In the genomic region with DNA sequence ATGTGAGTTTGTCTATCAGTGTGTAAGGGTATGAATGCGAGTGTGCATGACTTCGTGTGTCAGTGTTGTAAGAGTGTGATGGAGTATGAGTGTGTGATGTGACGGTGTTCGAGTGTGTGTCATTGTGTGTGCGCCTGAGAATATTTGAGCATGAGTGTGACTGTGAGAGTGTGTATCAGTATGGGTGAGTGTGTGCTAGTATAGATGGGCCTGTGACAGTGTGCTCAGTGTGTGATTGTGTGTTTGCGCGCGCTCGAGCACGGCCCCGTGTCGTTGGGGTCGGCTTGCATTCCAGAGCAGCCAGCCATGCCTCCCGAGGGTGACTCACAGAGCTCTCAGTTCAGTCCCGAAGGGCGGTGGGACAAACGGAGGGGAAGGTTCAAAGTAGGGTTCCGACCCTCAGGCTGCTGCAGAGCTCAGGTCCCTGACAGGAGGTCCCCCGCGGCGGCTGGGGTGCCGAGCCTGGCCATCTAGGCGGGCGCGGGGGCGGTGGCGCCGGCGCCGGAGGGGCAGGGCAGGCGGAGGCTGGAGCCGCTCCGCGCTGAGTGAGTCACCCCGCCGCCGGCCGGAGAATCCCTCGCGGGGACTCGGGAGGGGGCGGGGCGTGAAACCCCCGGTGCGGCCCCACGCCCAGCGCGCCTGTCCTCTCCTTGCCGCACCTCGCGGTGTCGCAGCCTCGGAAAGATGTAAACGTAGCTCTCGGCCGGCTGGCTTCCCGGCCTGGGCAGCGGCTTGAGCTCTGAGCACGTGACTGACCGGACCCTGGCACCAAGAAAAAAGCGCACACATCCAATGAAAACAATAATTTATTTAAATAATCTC, we compare ENCODE assay signal across 8 cellular contexts. TPM values are rescaled to one million over a fixed set of nuclear protein-coding genes. Genes with fewer than 3 reads are reported as not detected.
A peak's percentile ranks its signal among the peaks of the same experiment; 100 is the strongest.
DNase-seq lines count a peak whose midpoint lies in the region; ATAC-seq and TF ChIP-seq lines count a peak whose summit lies in the region.

No MANE protein-coding gene starts in this region.

- TF ChIP-seq CTCF in nephron (IDR thresholded peaks at IDR 0.05; ENCODE audit: unreplicated experiment in 3 of 3): no peak

- H3K4me1 Mint-ChIP-seq in effector memory CD8-positive, alpha-beta T cell (ENCODE audit: low read depth in 2 of 2): peaks cover 43 to 56% of the 10 kb centered on the region in 2 donors
- H3K4me1 Mint-ChIP-seq in nephron: peaks cover 46% of the 10 kb centered on the region

- H3K27me3 Mint-ChIP-seq in effector memory CD8-positive, alpha-beta T cell: peaks cover 64 to 81% of the 10 kb centered on the region in 2 donors
- peaks cover 100% of the 10 kb centered on the region for H3K27me3 Mint-ChIP-seq in nephron (ENCODE audit: low read depth)

- H3K27ac Mint-ChIP-seq in effector memory CD8-positive, alpha-beta T cell: no peak overlapping the region
- H3K27ac Mint-ChIP-seq in nephron: no peak overlapping the region

- peak; percentile 16 to 64 for DNase-seq in stimulated activated CD4-positive, alpha-beta T cell treated with anti-CD3 and anti-CD28 coated beads, Interleukin-2, amount 100 ng/mL, for 24 hours
- DNase-seq in stimulated activated CD4-positive, alpha-beta T cell treated with anti-CD3 and anti-CD28 coated beads, Interleukin-12 subunit alpha, Interleukin-12 subunit beta, amount 100 ng/mL, for 4 hours: no peak
- DNase-seq in effector memory CD8-positive, alpha-beta T cell: no peak
- DNase-seq in NCI-H187 treated with DMSO at 0.1 percent for 48 hours (lab: John Stamatoyannopoulos, UW) (no peak), left colon (no peak)

- intact Hi-C loops in left colon (cut with DNase I, micrococcal nuclease): no loop called here

- H3K9me3 Mint-ChIP-seq in effector memory CD8-positive, alpha-beta T cell: no peaks in the 10 kb centered on the region
- no peaks in the 10 kb centered on the region for H3K9me3 Mint-ChIP-seq in nephron

- peaks cover 63% of the 10 kb centered on the region for H3K36me3 Mint-ChIP-seq in effector memory CD8-positive, alpha-beta T cell (ENCODE audit: insufficient read depth)
- H3K36me3 Mint-ChIP-seq in nephron (ENCODE audit: low read depth): no peaks in the 10 kb centered on the region

- H3K4me3 Mint-ChIP-seq in effector memory CD8-positive, alpha-beta T cell: peak overlapping the region; percentile 5 to 34
- H3K4me3 Mint-ChIP-seq in nephron: peak overlapping the region; percentile 57 to 68 (median 66)

- ATAC-seq in SK-N-SH treated with all-trans-retinoic acid at 6 μM for 48 hours (peak; percentile 23), left colon (no peak), HG02798 (IDR thresholded peaks at IDR 0.05; ENCODE audit: poor library complexity, unreplicated experiment) (no peak)
- no peak for ATAC-seq in effector memory CD8-positive, alpha-beta T cell (replicated peaks)

TF ChIP-seq in SK-N-SH treated with all-trans-retinoic acid at 6 μM for 48 hours, 23 proteins besides CTCF, POLR2A, EP300 and RAD21:
- TF ChIP-seq SNAI2 (CRISPR knock-in tag; IDR thresholded peaks at IDR 0.05): no peak
- TF ChIP-seq, protein P1, sequence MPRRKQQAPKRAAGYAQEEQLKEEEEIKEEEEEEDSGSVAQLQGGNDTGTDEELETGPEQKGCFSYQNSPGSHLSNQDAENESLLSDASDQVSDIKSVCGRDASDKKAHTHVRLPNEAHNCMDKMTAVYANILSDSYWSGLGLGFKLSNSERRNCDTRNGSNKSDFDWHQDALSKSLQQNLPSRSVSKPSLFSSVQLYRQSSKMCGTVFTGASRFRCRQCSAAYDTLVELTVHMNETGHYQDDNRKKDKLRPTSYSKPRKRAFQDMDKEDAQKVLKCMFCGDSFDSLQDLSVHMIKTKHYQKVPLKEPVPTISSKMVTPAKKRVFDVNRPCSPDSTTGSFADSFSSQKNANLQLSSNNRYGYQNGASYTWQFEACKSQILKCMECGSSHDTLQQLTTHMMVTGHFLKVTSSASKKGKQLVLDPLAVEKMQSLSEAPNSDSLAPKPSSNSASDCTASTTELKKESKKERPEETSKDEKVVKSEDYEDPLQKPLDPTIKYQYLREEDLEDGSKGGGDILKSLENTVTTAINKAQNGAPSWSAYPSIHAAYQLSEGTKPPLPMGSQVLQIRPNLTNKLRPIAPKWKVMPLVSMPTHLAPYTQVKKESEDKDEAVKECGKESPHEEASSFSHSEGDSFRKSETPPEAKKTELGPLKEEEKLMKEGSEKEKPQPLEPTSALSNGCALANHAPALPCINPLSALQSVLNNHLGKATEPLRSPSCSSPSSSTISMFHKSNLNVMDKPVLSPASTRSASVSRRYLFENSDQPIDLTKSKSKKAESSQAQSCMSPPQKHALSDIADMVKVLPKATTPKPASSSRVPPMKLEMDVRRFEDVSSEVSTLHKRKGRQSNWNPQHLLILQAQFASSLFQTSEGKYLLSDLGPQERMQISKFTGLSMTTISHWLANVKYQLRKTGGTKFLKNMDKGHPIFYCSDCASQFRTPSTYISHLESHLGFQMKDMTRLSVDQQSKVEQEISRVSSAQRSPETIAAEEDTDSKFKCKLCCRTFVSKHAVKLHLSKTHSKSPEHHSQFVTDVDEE (CRISPR knock-in tag; IDR thresholded peaks at IDR 0.05): no peak
- no peak for TF ChIP-seq BACH2 (CRISPR knock-in tag; IDR thresholded peaks at IDR 0.05; ENCODE audit: borderline replicate concordance)
- TF ChIP-seq ZNF565 (CRISPR knock-in tag; conservative IDR thresholded peaks at IDR 0.05; ENCODE audit: low read depth): no peak
- no peak for TF ChIP-seq TOX (CRISPR knock-in tag; IDR thresholded peaks at IDR 0.05; ENCODE audit: borderline replicate concordance)
- no peak for TF ChIP-seq ZFP3 (CRISPR knock-in tag; IDR thresholded peaks at IDR 0.05)
- no peak for TF ChIP-seq PPARA (CRISPR knock-in tag; IDR thresholded peaks at IDR 0.05; ENCODE audit: borderline replicate concordance)
- TF ChIP-seq ZNF8 (CRISPR knock-in tag; IDR thresholded peaks at IDR 0.05): no peak
- no peak for TF ChIP-seq ZNF70 (CRISPR knock-in tag; IDR thresholded peaks at IDR 0.05)
- TF ChIP-seq TCF4 (CRISPR knock-in tag; IDR thresholded peaks at IDR 0.05; ENCODE audit: borderline replicate concordance): no peak
- no peak for TF ChIP-seq ZFP30 (CRISPR knock-in tag; IDR thresholded peaks at IDR 0.05)
- TF ChIP-seq, protein P2, sequence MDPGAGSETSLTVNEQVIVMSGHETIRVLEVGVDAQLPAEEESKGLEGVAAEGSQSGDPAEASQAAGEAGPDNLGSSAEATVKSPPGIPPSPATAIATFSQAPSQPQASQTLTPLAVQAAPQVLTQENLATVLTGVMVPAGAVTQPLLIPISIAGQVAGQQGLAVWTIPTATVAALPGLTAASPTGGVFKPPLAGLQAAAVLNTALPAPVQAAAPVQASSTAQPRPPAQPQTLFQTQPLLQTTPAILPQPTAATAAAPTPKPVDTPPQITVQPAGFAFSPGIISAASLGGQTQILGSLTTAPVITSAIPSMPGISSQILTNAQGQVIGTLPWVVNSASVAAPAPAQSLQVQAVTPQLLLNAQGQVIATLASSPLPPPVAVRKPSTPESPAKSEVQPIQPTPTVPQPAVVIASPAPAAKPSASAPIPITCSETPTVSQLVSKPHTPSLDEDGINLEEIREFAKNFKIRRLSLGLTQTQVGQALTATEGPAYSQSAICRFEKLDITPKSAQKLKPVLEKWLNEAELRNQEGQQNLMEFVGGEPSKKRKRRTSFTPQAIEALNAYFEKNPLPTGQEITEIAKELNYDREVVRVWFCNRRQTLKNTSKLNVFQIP (CRISPR knock-in tag; IDR thresholded peaks at IDR 0.05; ENCODE audit: borderline replicate concordance, low read depth): no peak
- TF ChIP-seq RARB (CRISPR knock-in tag; IDR thresholded peaks at IDR 0.05): no peak

RNA-seq across cellular contexts. Expression of a gene that starts 3.8 kb away (rescaled TPM):
- under 1 TPM in 1 of 2 donors, not detected in 1; 0.11 TPM for total RNA-seq in left colon

RNA-seq across cellular contexts. Expression of a gene that starts 13.6 kb away (rescaled TPM):
- under 1 TPM in 1 of 2 donors, not detected in 1; 0.17 TPM for total RNA-seq in left colon

Comparison
In these comparisons a context has a peak if more than half of its experiments do, and no peak if none do; other contexts are left out.
1. DNase-seq: peak in stimulated activated CD4-positive, alpha-beta T cell treated with anti-CD3 and anti-CD28 coated beads, Interleukin-2, amount 100 ng/mL, for 24 hours (2 of 2); none in stimulated activated CD4-positive, alpha-beta T cell treated with anti-CD3 and anti-CD28 coated beads, Interleukin-12 subunit alpha, Interleukin-12 subunit beta, amount 100 ng/mL, for 4 hours (single experiment), effector memory CD8-positive, alpha-beta T cell (0 of 3), NCI-H187 treated with DMSO at 0.1 percent for 48 hours (single experiment) and left colon (0 of 2).